In genomic region chr13:23512762-23513395, GRCh38 we compare ENCODE assay signal across 21 cellular contexts. TPM values are rescaled to one million over a fixed set of nuclear protein-coding genes. Genes with fewer than 3 reads are reported as not detected.
DNase-seq lines count a peak whose midpoint lies in the region; ATAC-seq and TF ChIP-seq lines count a peak whose summit lies in the region.
"Had no signal": no experiment of that assay in that cellular context is flagged by ENCODE, and none has a peak within 500 bp of the region (broad histone marks: within the 10 kb centered on the region; RNA-seq: fewer than 3 reads in every experiment).

No MANE protein-coding gene starts in this region.

- H3K9me3 ChIP-seq in cardiac muscle cell (ENCODE audit: low read depth) (no peaks in the 10 kb centered on the region), stomach (no peaks in the 10 kb centered on the region)
- H3K9me3 ChIP-seq: right atrium auricular region, uterus had no signal

- TF ChIP-seq CTCF in cardiac muscle cell (IDR thresholded peaks at IDR 0.05; ENCODE audit: low read depth, low read length): peak; percentile 7
- peak; percentile 13 for TF ChIP-seq CTCF in fibroblast of mammary gland (conservative IDR thresholded peaks at IDR 0.05; ENCODE audit: control insufficient read depth, insufficient read depth, low read depth, low read length)
- TF ChIP-seq CTCF in type B pancreatic cell (conservative IDR thresholded peaks at IDR 0.05): peak; percentile 67
- peak in 2 of 7 experiments; percentile 9 to 14 for TF ChIP-seq CTCF in stomach (IDR thresholded peaks at IDR 0.05)

- H3K36me3 Mint-ChIP-seq in type B pancreatic cell: no peaks in the 10 kb centered on the region

- no peak overlapping the region for H3K4me3 ChIP-seq in cardiac muscle cell
- no peak overlapping the region for H3K4me3 ChIP-seq in fibroblast of mammary gland (ENCODE audit: control insufficient read depth, low read depth, low read length)
- H3K4me3 ChIP-seq in stomach: no peak overlapping the region
- H3K4me3 ChIP-seq: right atrium auricular region, uterus had no signal

- peak overlapping the region; percentile 61 for H3K27ac ChIP-seq in cardiac muscle cell
- H3K27ac ChIP-seq in stomach: no peak overlapping the region
- H3K27ac ChIP-seq: VCaP had no signal

- intact Hi-C loops in left cardiac atrium (cut with DNase I): loop anchor here in 1 of 2 donors (10.0 kb wide), 1 partner anchor 62 kb away; the partner anchor contains the start of gene TNFRSF19
- intact Hi-C loops in stomach (cut with DNase I; ENCODE audit: low total_unique reads): no loop called here

- no peak for ATAC-seq in left cardiac atrium
- no peak for ATAC-seq in GM19023 (IDR thresholded peaks at IDR 0.05; ENCODE audit: unreplicated experiment)
- ATAC-seq: left colon; stimulated activated naive CD8-positive, alpha-beta T cell treated with anti-CD3 and anti-CD28 coated beads, Interleukin-15, amount 100 ng/mL, for 72 hours had no signal

- H3K4me1 Mint-ChIP-seq in type B pancreatic cell (ENCODE audit: unreplicated experiment): peaks cover 41% of the 10 kb centered on the region
- H3K4me1 Mint-ChIP-seq: stimulated activated naive CD8-positive, alpha-beta T cell treated with anti-CD3 and anti-CD28 coated beads, Interleukin-15, amount 100 ng/mL, for 72 hours had no signal

- no peak for TF ChIP-seq POLR2A in stomach (IDR thresholded peaks at IDR 0.05)

- 89 to 96% (median 94%) methylated on average over 6 of the region's 6 CpGs for WGBS in stomach, 5 donors

- no peak for TF ChIP-seq EP300 in stomach (IDR thresholded peaks at IDR 0.05)

- H3K27me3 ChIP-seq in cardiac muscle cell (no peaks in the 10 kb centered on the region), stomach (no peaks in the 10 kb centered on the region)
- H3K27me3 ChIP-seq: right atrium auricular region, uterus had no signal

- no peaks in the 10 kb centered on the region for H3K27me3 Mint-ChIP-seq in type B pancreatic cell

- no peak overlapping the region for H3K4me3 Mint-ChIP-seq in type B pancreatic cell
- H3K4me3 Mint-ChIP-seq: stimulated activated naive CD8-positive, alpha-beta T cell treated with anti-CD3 and anti-CD28 coated beads, Interleukin-15, amount 100 ng/mL, for 72 hours had no signal

- no peak for DNase-seq in cardiac muscle cell (ENCODE audit: low read depth in 1 of 2, low spot score in 1 of 2)
- DNase-seq in left cardiac atrium: no peak
- peak; percentile 15 for DNase-seq in NAMALWA (ENCODE audit: low spot score)
- no peak for DNase-seq in fibroblast of mammary gland (ENCODE audit: low read depth)
- DNase-seq in type B pancreatic cell (ENCODE audit: extremely low spot score, unreplicated experiment): no peak
- DNase-seq in stomach: no peak
- no peak for DNase-seq in NOMO-1 treated with DMSO at 0.1 percent for 48 hours (lab: John Stamatoyannopoulos, UW; ENCODE audit: unreplicated experiment)
- DNase-seq: COR-L47; effector CD8-positive, alpha-beta T cell; KBM-7; left colon; NCI-H1092 treated with DMSO at 0.1 percent for 48 hours; NCI-H2107; NCI-H526 treated with DMSO at 0.1 percent for 48 hours; nucleus accumbens; stimulated activated naive CD8-positive, alpha-beta T cell treated with anti-CD3 and anti-CD28 coated beads, Interleukin-15, amount 100 ng/mL, for 72 hours; T-helper 1 cell; uterus had no signal

- peaks cover 11% of the 10 kb centered on the region for H3K9me3 Mint-ChIP-seq in type B pancreatic cell
- H3K9me3 Mint-ChIP-seq: stimulated activated naive CD8-positive, alpha-beta T cell treated with anti-CD3 and anti-CD28 coated beads, Interleukin-15, amount 100 ng/mL, for 72 hours had no signal

- no peak overlapping the region for H3K27ac Mint-ChIP-seq in type B pancreatic cell
- H3K27ac Mint-ChIP-seq: stimulated activated naive CD8-positive, alpha-beta T cell treated with anti-CD3 and anti-CD28 coated beads, Interleukin-15, amount 100 ng/mL, for 72 hours had no signal

- peaks cover 52% of the 10 kb centered on the region for H3K4me1 ChIP-seq in cardiac muscle cell (ENCODE audit: low read depth)
- H3K4me1 ChIP-seq in stomach: no peaks in the 10 kb centered on the region
- H3K4me1 ChIP-seq: uterus had no signal

- H3K36me3 ChIP-seq in cardiac muscle cell (no peaks in the 10 kb centered on the region), stomach (no peaks in the 10 kb centered on the region)
- H3K36me3 ChIP-seq: right atrium auricular region, uterus had no signal

RNA-seq across cellular contexts. Expression of gene TNFRSF19, which starts 57.3 kb away (rescaled TPM):
- total RNA-seq in cardiac muscle cell: 139 and 141 TPM in 2 replicates
- polyA plus RNA-seq in cardiac muscle cell: 91.3 and 124 TPM in 2 replicates
- 10 to 100 TPM; 35.6 to 45.7 TPM for total RNA-seq in left cardiac atrium
- 60.6 and 64.4 TPM in 2 replicates for total RNA-seq in type B pancreatic cell (ENCODE audit: low replicate concordance)
- 10 to 100 TPM in 1 of 5 donors, 1 to 10 TPM in 3, not detected in 1; 1.2 to 14.0 (median 2.8) TPM for total RNA-seq in stomach
- 1 to 10 TPM; 1.3 to 3.8 (median 2.7) TPM for polyA plus RNA-seq in stomach
